Comparison of ENCODE assay signal across 9 cellular contexts in genomic region chr12:128817115-128818015, GRCh38. TPM values are rescaled to one million over a fixed set of nuclear protein-coding genes. Genes with fewer than 3 reads are reported as not detected.
DNase-seq lines count a peak whose midpoint lies in the region; ATAC-seq, FAIRE-seq and TF ChIP-seq lines count a peak whose summit lies in the region.
"Had no signal": no experiment of that assay in that cellular context is flagged by ENCODE, and none has a peak within 500 bp of the region (broad histone marks: within the 10 kb centered on the region; RNA-seq: fewer than 3 reads in every experiment).

No MANE protein-coding gene starts in this region.

- H3K9me3 Mint-ChIP-seq in osteocyte (ENCODE audit: unreplicated experiment) = no peaks in the 10 kb centered on the region

- H3K27me3 Mint-ChIP-seq in osteocyte (ENCODE audit: unreplicated experiment) = no peaks in the 10 kb centered on the region

- ATAC-seq in HG02870 (IDR thresholded peaks at IDR 0.05; ENCODE audit: unreplicated experiment) = peak; percentile 20

- peak; percentile 40 for DNase-seq in activated CD8-positive, alpha-beta memory T cell treated with anti-CD3 and anti-CD28 coated beads for 24 hours
- DNase-seq in activated CD8-positive, alpha-beta memory T cell treated with anti-CD3 and anti-CD28 coated beads, Interleukin-2, amount 50 U/mL, for 48 hours = no peak
- DNase-seq in RPMI8226 = peak; percentile 53
- DNase-seq in fibroblast of gingiva (ENCODE audit: low read depth) = peak; percentile 61
- DNase-seq in osteocyte (ENCODE audit: extremely low spot score, unreplicated experiment) = no peak
- DNase-seq in stimulated activated CD4-positive, alpha-beta T cell treated with anti-CD3 and anti-CD28 coated beads, Interleukin-4, amount 100 ng/mL, for 1 hour = no peak
- no peak for DNase-seq in GM19239 (ENCODE audit: insufficient read length, low spot score)

- H3K27ac Mint-ChIP-seq in osteocyte (ENCODE audit: unreplicated experiment) = peak overlapping the region; percentile 82

- H3K36me3 Mint-ChIP-seq in osteocyte (ENCODE audit: unreplicated experiment) = peaks cover 8% of the 10 kb centered on the region

- no peak overlapping the region for H3K4me3 Mint-ChIP-seq in osteocyte (ENCODE audit: unreplicated experiment)

- no peak for FAIRE-seq in GM19239 (lab: Jason Lieb, UNC)
- FAIRE-seq: G401.6 had no signal

- TF ChIP-seq CTCF in osteocyte (IDR thresholded peaks at IDR 0.05) = no peak

- peaks cover 42% of the 10 kb centered on the region for H3K4me1 Mint-ChIP-seq in osteocyte (ENCODE audit: unreplicated experiment)

RNA-seq across cellular contexts. Expression of gene SLC15A4, which starts 6.4 kb away (rescaled TPM):
- total RNA-seq in osteocyte = 29.3 and 34.3 TPM in 2 replicates

RNA-seq across cellular contexts. Expression of gene GLT1D1, which starts 35.9 kb away (rescaled TPM):
- total RNA-seq in osteocyte = 0.11 TPM in 1 of 2 replicates, not detected in the other

Comparison
In these comparisons a context has a peak if more than half of its experiments do, and no peak if none do; other contexts are left out.
1. DNase-seq: peak in activated CD8-positive, alpha-beta memory T cell treated with anti-CD3 and anti-CD28 coated beads for 24 hours (single experiment), RPMI8226 (single experiment) and fibroblast of gingiva (single experiment); none in activated CD8-positive, alpha-beta memory T cell treated with anti-CD3 and anti-CD28 coated beads, Interleukin-2, amount 50 U/mL, for 48 hours (single experiment), osteocyte (single experiment), stimulated activated CD4-positive, alpha-beta T cell treated with anti-CD3 and anti-CD28 coated beads, Interleukin-4, amount 100 ng/mL, for 1 hour (single experiment) and GM19239 (single experiment).